13 cellular contexts compared by ENCODE assay signal in genomic region chrX:20829665-20830481, GRCh38.
DNase-seq lines count a peak whose midpoint lies in the region; ATAC-seq, FAIRE-seq and TF ChIP-seq lines count a peak whose summit lies in the region.
"Had no signal": no experiment of that assay in that cellular context is flagged by ENCODE, and none has a peak within 500 bp of the region (broad histone marks: within the 10 kb centered on the region; RNA-seq: fewer than 3 reads in every experiment).

No MANE protein-coding gene starts in this region.

- CTCF ChIA-PET in A549 (lab: Yijun Ruan, JAX), result interaction anchor here (1.3 kb wide), 2 partner anchors 300 to 651 kb away, joined by 3 read pairs; no protein-coding TSS in a partner anchor

- TF ChIP-seq CTCF in A549 (IDR thresholded peaks at IDR 0.05) (no peak), fibroblast of pulmonary artery (IDR thresholded peaks at IDR 0.05; ENCODE audit: low read length, missing control alignments) (no peak)

- H3K9me3 ChIP-seq in A549, result peaks cover 28% of the 10 kb centered on the region
- H3K9me3 ChIP-seq: transverse colon had no signal

- TF ChIP-seq POLR2A in A549 (IDR thresholded peaks at IDR 0.05; ENCODE audit: low read length), result no peak

- FAIRE-seq in A549 (lab: Jason Lieb, UNC), result peak; percentile 100
- FAIRE-seq: colon, H54 had no signal

- ATAC-seq in A549 (peak; percentile 98), GM19397 (IDR thresholded peaks at IDR 0.05; ENCODE audit: unreplicated experiment) (no peak), left lobe of liver (no peak), HG02885 (IDR thresholded peaks at IDR 0.05; ENCODE audit: poor library complexity, unreplicated experiment) (no peak)

- TF ChIP-seq EP300 in A549 (IDR thresholded peaks at IDR 0.05), result peak; percentile 91 to 95; a peak in 4 of 5 replicates

- POLR2A ChIA-PET in A549 (lab: Yijun Ruan, JAX), result no interaction called here

- H3K4me2 ChIP-seq in A549, result peak overlapping the region; percentile 58

- peak overlapping the region; percentile 90 to 91 for H3K27ac ChIP-seq in A549
- H3K27ac ChIP-seq: transverse colon had no signal

- DNase-seq in A549 (ENCODE audit: low read depth in 1 of 2, low spot score in 1 of 2) (peak; percentile 46 to 95), HS-5 (ENCODE audit: low read depth) (peak; percentile 63), RPMI7951 (ENCODE audit: low read depth) (peak; percentile 4), fibroblast of pulmonary artery (ENCODE audit: low read depth) (peak; percentile 66), NCI-H1694 (lab: John Stamatoyannopoulos, UW) (no peak), left lobe of liver (ENCODE audit: low spot score) (no peak)
- DNase-seq: NCI-H1105, NCI-H82, transverse colon had no signal

- WGBS in A549 (ENCODE audit: missing lambda C conversion rate), result 0% methylated on average over 5 of the region's 5 CpGs

- H3K4me3 ChIP-seq in A549 (no peak overlapping the region), fibroblast of pulmonary artery (replicated peaks; ENCODE audit: low read depth, low read length) (no peak overlapping the region)
- H3K4me3 ChIP-seq: transverse colon had no signal

- H3K4me1 ChIP-seq in A549, result peaks cover 18% of the 10 kb centered on the region
- H3K4me1 ChIP-seq: transverse colon had no signal

- TF ChIP-seq RAD21 in A549 (conservative IDR thresholded peaks at IDR 0.05 in 1 of 2, IDR thresholded peaks at IDR 0.05 in 1 of 2), result peak in 1 of 2 experiments; percentile 66; a peak in 3 of 5 replicates

TF ChIP-seq in A549, 52 proteins besides CTCF, POLR2A, EP300 and RAD21:
- TF ChIP-seq ZFP36 (IDR thresholded peaks at IDR 0.05; ENCODE audit: borderline replicate concordance, partially characterized antibody) (peak; percentile 25), SMC3 (IDR thresholded peaks at IDR 0.05) (peak; percentile 42), HMGXB4 (CRISPR knock-in tag; IDR thresholded peaks at IDR 0.05; ENCODE audit: borderline replicate concordance) (no peak), GATA3 (IDR thresholded peaks at IDR 0.05; ENCODE audit: borderline replicate concordance) (peak; percentile 99), JUNB (IDR thresholded peaks at IDR 0.05) (peak; percentile 99), JUN (IDR thresholded peaks at IDR 0.05) (peak; percentile 95 to 98), ZC3H11A (IDR thresholded peaks at IDR 0.05) (no peak), FOSL2 (IDR thresholded peaks at IDR 0.05) (peak; percentile 83), FOSL2 (CRISPR knock-in tag; IDR thresholded peaks at IDR 0.05) (peak; percentile 77), PBX3 (IDR thresholded peaks at IDR 0.05) (peak; percentile 85), ZSCAN20 (CRISPR knock-in tag; IDR thresholded peaks at IDR 0.05) (no peak), CHD4 (IDR thresholded peaks at IDR 0.05; ENCODE audit: borderline replicate concordance) (no peak), CEBPB (IDR thresholded peaks at IDR 0.05) (peak; percentile 91 to 93), BCL3 (IDR thresholded peaks at IDR 0.05) (peak; percentile 96; the same call in 2 of the 3 replicates), E2F6 (IDR thresholded peaks at IDR 0.05; ENCODE audit: borderline replicate concordance, low read depth) (no peak), MAFK (IDR thresholded peaks at IDR 0.05; ENCODE audit: partially characterized antibody) (peak; percentile 57), MAX (IDR thresholded peaks at IDR 0.05) (peak; percentile 39), HES2 (IDR thresholded peaks at IDR 0.05) (peak; percentile 59; the same call in 1 of the 2 replicates), FOSB (CRISPR knock-in tag; IDR thresholded peaks at IDR 0.05) (no peak), ATOH8 (CRISPR knock-in tag; IDR thresholded peaks at IDR 0.05; ENCODE audit: low read depth) (no peak), HOXB5 (CRISPR knock-in tag; IDR thresholded peaks at IDR 0.05) (peak; percentile 96), TP53 (CRISPR knock-in tag; IDR thresholded peaks at IDR 0.05) (no peak)
TF ChIP-seq in A549: peak in this region for 13.

Comparison
In these comparisons a context has a peak if more than half of its experiments do, and no peak if none do; other contexts are left out.
1. ATAC-seq: peak in A549 (2 of 2); none in GM19397 (single experiment), left lobe of liver (single experiment) and HG02885 (single experiment).
2. DNase-seq: peak in A549 (2 of 2), HS-5 (single experiment), RPMI7951 (single experiment) and fibroblast of pulmonary artery (single experiment); none in NCI-H1694 (single experiment) and left lobe of liver (single experiment).